Comparison of ENCODE assay signal across 9 cellular contexts in the genomic region with DNA sequence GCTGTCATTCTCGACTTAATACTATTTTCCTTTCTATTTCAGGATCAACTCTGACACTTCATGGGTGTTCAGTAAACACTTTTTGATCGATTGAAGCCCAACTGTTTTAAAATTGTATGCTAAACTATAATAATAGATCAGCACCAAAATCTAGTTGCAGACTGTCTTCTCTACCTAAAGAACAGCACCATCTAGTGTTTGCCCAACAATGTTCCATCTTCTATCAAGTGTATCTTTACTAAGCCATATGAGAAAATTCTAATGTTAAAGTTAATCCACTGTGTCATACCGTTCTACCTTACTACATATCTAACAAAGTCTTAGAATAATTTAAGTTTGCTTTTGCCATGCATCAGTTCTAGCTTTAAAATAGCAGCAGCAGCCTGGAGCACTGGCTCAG.
A peak's percentile ranks its signal among the peaks of the same experiment; 100 is the strongest.
DNase-seq lines count a peak whose midpoint lies in the region; ATAC-seq and TF ChIP-seq lines count a peak whose summit lies in the region.
"Had no signal": no experiment of that assay in that cellular context is flagged by ENCODE, and none has a peak within 500 bp of the region (broad histone marks: within the 10 kb centered on the region; RNA-seq: fewer than 3 reads in every experiment).

No MANE protein-coding gene starts in this region.

- H3K36me3 Mint-ChIP-seq in progenitor cell of endocrine pancreas (ENCODE audit: insufficient read depth) = no peaks in the 10 kb centered on the region

- no peaks in the 10 kb centered on the region for H3K27me3 Mint-ChIP-seq in progenitor cell of endocrine pancreas

- peak; percentile 54 for TF ChIP-seq CTCF in AG04450 (IDR thresholded peaks at IDR 0.05; ENCODE audit: low read depth, low read length)
- TF ChIP-seq CTCF in GM20000 (IDR thresholded peaks at IDR 0.05; ENCODE audit: extremely low read depth, missing control alignments) = no peak
- TF ChIP-seq CTCF in dorsolateral prefrontal cortex (IDR thresholded peaks at IDR 0.05 in 54 of 56, conservative IDR thresholded peaks at IDR 0.05 in 2 of 56; ENCODE audit: low read depth in 1 of 56, partially characterized antibody in 56 of 56) = peak in 54 of 56 donors; percentile 26 to 67 (median 44)
- TF ChIP-seq CTCF in progenitor cell of endocrine pancreas (IDR thresholded peaks at IDR 0.05; ENCODE audit: unreplicated experiment) = peak; percentile 81

- peak; percentile 3 for DNase-seq in AG04450 (ENCODE audit: low read depth, low spot score)
- peak; percentile 4 for DNase-seq in GM20000 (ENCODE audit: low spot score)
- DNase-seq in NCI-H82 treated with DMSO at 0.1 percent for 48 hours (lab: John Stamatoyannopoulos, UW; ENCODE audit: unreplicated experiment) = peak; percentile 8
- DNase-seq in dorsolateral prefrontal cortex = no peak
- DNase-seq in progenitor cell of endocrine pancreas (ENCODE audit: low spot score, unreplicated experiment) = no peak
- no peak for DNase-seq in stimulated activated CD8-positive, alpha-beta memory T cell treated with anti-CD3 and anti-CD28 coated beads, Interleukin-4, amount 100 ng/mL, for 48 hours
- DNase-seq in stimulated activated naive CD4-positive, alpha-beta T cell (lab: John Stamatoyannopoulos, UW) = no peak

- peaks cover 15% of the 10 kb centered on the region for H3K9me3 Mint-ChIP-seq in progenitor cell of endocrine pancreas (ENCODE audit: low read depth)

- no peak overlapping the region for H3K27ac Mint-ChIP-seq in progenitor cell of endocrine pancreas
- H3K27ac Mint-ChIP-seq: stimulated activated naive CD8-positive, alpha-beta T cell treated with anti-CD3 and anti-CD28 coated beads, Interleukin-15, Interleukin-2, amounts not matched to agents 100 ng/mL and 50 ng/mL, for 24 hours had no signal

- no peak for ATAC-seq in GM19397 (IDR thresholded peaks at IDR 0.05; ENCODE audit: unreplicated experiment)

- intact Hi-C loops in dorsolateral prefrontal cortex (cut with DNase I) = no loop called here

- POLR2A ChIA-PET in AG04450 (lab: Yijun Ruan, JAX) = no interaction called here

- no peak overlapping the region for H3K4me3 Mint-ChIP-seq in progenitor cell of endocrine pancreas (ENCODE audit: low read depth)
- H3K4me3 Mint-ChIP-seq: stimulated activated naive CD8-positive, alpha-beta T cell treated with anti-CD3 and anti-CD28 coated beads, Interleukin-15, Interleukin-2, amounts not matched to agents 100 ng/mL and 50 ng/mL, for 24 hours had no signal

- peaks cover 2% of the 10 kb centered on the region for H3K4me1 Mint-ChIP-seq in progenitor cell of endocrine pancreas (ENCODE audit: low read depth)

- no peaks in the 10 kb centered on the region for H3K27me3 ChIP-seq in AG04450 (ENCODE audit: control insufficient read depth, insufficient read depth, low read length)
- H3K27me3 ChIP-seq in dorsolateral prefrontal cortex = peaks cover 0 to 43% (median 5%) of the 10 kb centered on the region in 45 donors

- CTCF ChIA-PET in AG04450 (lab: Charles Lee) = interaction anchor here (0.5 to 6.2 kb wide), 6 partner anchors 62 to 1569 kb away, joined by 3 to 48 read pairs (median 6); no protein-coding TSS in a partner anchor

- H3K9me3 ChIP-seq in AG04450 (ENCODE audit: control insufficient read depth, insufficient read depth, low read length) = no peaks in the 10 kb centered on the region

- H3K27ac ChIP-seq in AG04450 (ENCODE audit: low read depth, low read length) (no peak overlapping the region), dorsolateral prefrontal cortex (no peak overlapping the region)

- H3K4me3 ChIP-seq in AG04450 (ENCODE audit: low read depth, low read length) = no peak overlapping the region
- H3K4me3 ChIP-seq in dorsolateral prefrontal cortex = no peak overlapping the region

Comparison
In these comparisons a context has a peak if more than half of its experiments do, and no peak if none do; other contexts are left out.
1. DNase-seq: peak in AG04450 (single experiment), GM20000 (single experiment) and NCI-H82 treated with DMSO at 0.1 percent for 48 hours (single experiment); none in dorsolateral prefrontal cortex (0 of 10), progenitor cell of endocrine pancreas (single experiment), stimulated activated CD8-positive, alpha-beta memory T cell treated with anti-CD3 and anti-CD28 coated beads, Interleukin-4, amount 100 ng/mL, for 48 hours (single experiment) and stimulated activated naive CD4-positive, alpha-beta T cell (0 of 6).